ENCODE assay signal across 1 cellular context in the genomic region with DNA sequence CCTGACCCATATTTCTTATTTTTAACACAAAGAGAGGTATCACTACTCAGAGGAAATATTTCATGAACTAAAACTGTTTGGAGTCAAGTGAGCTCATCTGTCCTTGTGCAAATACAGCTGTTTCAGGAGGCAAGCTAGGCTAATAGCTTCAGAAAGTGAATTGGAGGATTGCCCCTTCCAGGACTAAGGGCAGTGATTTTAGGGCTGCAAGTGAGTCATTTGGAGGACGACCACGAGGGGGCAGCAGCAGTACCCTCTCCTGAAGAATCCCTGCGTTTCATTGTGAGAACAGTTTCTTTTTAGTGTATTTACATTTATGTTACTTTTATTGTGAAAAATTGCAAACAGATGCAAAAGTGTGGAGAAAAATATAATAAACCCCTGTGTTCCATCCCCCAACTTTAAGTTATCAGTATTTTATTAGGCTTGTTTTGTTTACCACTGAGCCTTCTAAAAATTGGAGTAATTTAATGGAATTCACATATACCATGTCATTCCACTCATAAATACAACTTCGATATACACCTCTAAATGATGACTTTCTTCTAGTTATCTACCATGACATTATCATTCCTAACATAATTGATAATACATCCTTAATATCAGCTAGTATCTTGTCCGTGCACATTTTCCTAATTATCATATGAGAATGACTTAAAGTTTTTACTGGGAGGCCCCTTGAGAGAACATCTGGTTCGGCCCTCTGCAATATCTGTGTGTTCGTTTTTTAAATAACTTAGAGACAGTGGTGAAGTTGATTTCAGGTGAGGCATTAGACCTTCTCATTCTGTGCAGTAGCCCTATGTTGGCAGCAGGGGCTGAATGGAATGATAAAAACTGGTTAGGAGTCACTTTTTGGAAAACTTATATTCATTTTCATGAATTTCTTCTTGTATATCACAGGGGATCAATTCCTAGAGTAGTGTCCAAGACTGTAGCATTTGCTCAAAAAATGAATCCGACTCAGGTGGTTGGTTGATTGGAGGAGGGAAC.
TF ChIP-seq lines count a peak whose summit lies in the region.

No MANE protein-coding gene starts in this region.

TF ChIP-seq in HEK293, 187 proteins besides CTCF, POLR2A, EP300 and RAD21 (continued from another document):
- TF ChIP-seq, protein P1, sequence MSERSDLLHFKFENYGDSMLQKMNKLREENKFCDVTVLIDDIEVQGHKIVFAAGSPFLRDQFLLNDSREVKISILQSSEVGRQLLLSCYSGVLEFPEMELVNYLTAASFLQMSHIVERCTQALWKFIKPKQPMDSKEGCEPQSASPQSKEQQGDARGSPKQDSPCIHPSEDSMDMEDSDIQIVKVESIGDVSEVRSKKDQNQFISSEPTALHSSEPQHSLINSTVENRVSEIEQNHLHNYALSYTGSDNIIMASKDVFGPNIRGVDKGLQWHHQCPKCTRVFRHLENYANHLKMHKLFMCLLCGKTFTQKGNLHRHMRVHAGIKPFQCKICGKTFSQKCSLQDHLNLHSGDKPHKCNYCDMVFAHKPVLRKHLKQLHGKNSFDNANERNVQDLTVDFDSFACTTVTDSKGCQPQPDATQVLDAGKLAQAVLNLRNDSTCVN (tag by site-specific recombination; optimal IDR thresholded peaks at IDR 0.05) = no peak
- TF ChIP-seq GFI1B (tag by site-specific recombination; IDR thresholded peaks at IDR 0.05) (peak; percentile 71; the same call in 1 of the 2 replicates), ZNF521 (tag by site-specific recombination; IDR thresholded peaks at IDR 0.05) (no peak)
TF ChIP-seq in HEK293: peak in this region for 4.
